ENCODE assay signal across 14 cellular contexts in the genomic region with DNA sequence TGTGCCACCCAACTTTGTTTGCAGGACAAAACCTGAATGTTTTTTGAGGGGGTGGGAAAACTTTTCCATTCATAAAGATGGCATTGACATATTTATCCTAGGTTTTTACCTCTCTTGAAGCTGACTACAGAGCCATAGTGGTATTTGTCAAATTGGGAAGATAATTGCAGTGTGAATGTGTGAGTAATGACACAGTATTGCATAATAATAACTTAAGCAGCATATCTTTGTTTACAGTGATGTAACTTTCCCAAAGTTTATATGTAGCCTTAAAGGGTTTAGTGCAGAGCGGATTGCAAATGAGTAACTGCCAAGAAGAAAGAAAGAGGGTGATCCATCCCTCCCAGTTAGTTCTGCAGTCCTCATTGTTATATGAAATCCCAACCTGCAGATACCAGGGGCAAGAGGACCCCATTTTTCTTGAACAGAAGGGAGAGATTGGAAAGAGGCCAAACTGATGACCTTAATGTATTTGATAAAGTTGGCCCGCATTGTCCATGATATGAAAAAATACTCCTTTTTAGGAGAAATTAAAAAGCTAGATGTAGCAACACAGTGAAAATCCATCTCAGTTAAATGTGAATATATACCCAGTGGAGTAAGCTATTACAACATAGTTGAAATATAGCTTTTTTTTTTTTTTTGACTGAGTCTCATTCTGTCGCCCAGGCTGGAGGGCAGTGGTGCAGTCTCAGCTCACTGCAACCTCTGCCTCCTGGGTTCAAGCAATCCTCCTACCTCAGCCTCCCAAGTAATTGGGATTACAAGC. TPM values are rescaled to one million over a fixed set of nuclear protein-coding genes. Genes with fewer than 3 reads are reported as not detected.
A peak's percentile ranks its signal among the peaks of the same experiment; 100 is the strongest.
DNase-seq lines count a peak whose midpoint lies in the region; ATAC-seq and TF ChIP-seq lines count a peak whose summit lies in the region.
"Had no signal": no experiment of that assay in that cellular context is flagged by ENCODE, and none has a peak within 500 bp of the region (broad histone marks: within the 10 kb centered on the region; RNA-seq: fewer than 3 reads in every experiment).

No MANE protein-coding gene starts in this region.

- H3K27me3 ChIP-seq in osteoblast (ENCODE audit: insufficient read depth, low read length), result peaks cover 3% of the 10 kb centered on the region
- H3K27me3 ChIP-seq: SJCRH30, uterus had no signal

- H2AFZ ChIP-seq in osteoblast (ENCODE audit: low read length), result no peak overlapping the region

- H3K4me1 ChIP-seq in osteoblast (ENCODE audit: insufficient read depth, low read length), result peaks cover 4% of the 10 kb centered on the region

- H3K36me3 ChIP-seq in osteoblast (ENCODE audit: insufficient read depth, low read length), result no peaks in the 10 kb centered on the region
- H3K36me3 ChIP-seq: SJCRH30, uterus had no signal

- no peaks in the 10 kb centered on the region for H4K20me1 ChIP-seq in osteoblast (ENCODE audit: insufficient read depth, low read length)

- ATAC-seq in GM18907 (IDR thresholded peaks at IDR 0.05; ENCODE audit: unreplicated experiment), result no peak

- H3K79me2 ChIP-seq in osteoblast (ENCODE audit: insufficient read depth, low read length), result no peaks in the 10 kb centered on the region

- H3K27ac ChIP-seq in epithelial cell of prostate, result peak overlapping the region; percentile 58
- H3K27ac ChIP-seq in osteoblast (ENCODE audit: low read depth, low read length), result no peak overlapping the region
- H3K27ac ChIP-seq: SJCRH30 had no signal

- TF ChIP-seq CTCF in osteoblast (IDR thresholded peaks at IDR 0.05; ENCODE audit: extremely low read depth, low read depth, low read length), result no peak

- H3K4me2 ChIP-seq in osteoblast (ENCODE audit: insufficient read depth, low read length), result no peak overlapping the region

- DNase-seq in H4 (ENCODE audit: low spot score), result peak; percentile 45
- peak; percentile 40 for DNase-seq in NCI-H69 (lab: John Stamatoyannopoulos, UW)
- no peak for DNase-seq in epithelial cell of prostate (ENCODE audit: low read depth, low spot score)
- DNase-seq in osteoblast (ENCODE audit: insufficient read length, low spot score, missing footprints), result peak; percentile 44
- no peak for DNase-seq in HT-29 (ENCODE audit: low spot score)
- DNase-seq in COLO668 (lab: John Stamatoyannopoulos, UW; ENCODE audit: unreplicated experiment), result no peak
- DNase-seq: activated CD4-positive, alpha-beta T cell treated with anti-CD3 and anti-CD28 coated beads, Interleukin-2, amount 50 U/mL, for 1 hour; activated T-cell treated with anti-CD3 and anti-CD28 coated beads, Interleukin-2, amount 50 U/mL, for 48 hours; DND-41; SJCRH30; stimulated activated naive CD8-positive, alpha-beta T cell treated with anti-CD3 and anti-CD28 coated beads, Interleukin-15, amount 100 ng/mL, for 72 hours; T1000; uterus had no signal

- H3K4me3 ChIP-seq in osteoblast (ENCODE audit: insufficient read depth, low read length), result no peak overlapping the region

- no peaks in the 10 kb centered on the region for H3K9me3 ChIP-seq in osteoblast (ENCODE audit: low read depth, low read length)
- H3K9me3 ChIP-seq: SJCRH30, uterus had no signal

RNA-seq across cellular contexts. Expression of a gene that starts 23.7 kb away (rescaled TPM):
- total RNA-seq in H4 (2014; rRNA removed; shearing (Covaris generic)), result 3.9 and 7.4 TPM in 2 replicates
- total RNA-seq in osteoblast, result 7.2 and 8.0 TPM in 2 replicates
- total RNA-seq in HT-29 (2014; rRNA removed; shearing (Covaris generic)), result 12.3 and 15.9 TPM in 2 replicates

Comparison
In these comparisons a context has a peak if more than half of its experiments do, and no peak if none do; other contexts are left out.
1. DNase-seq: peak in H4 (single experiment), NCI-H69 (single experiment) and osteoblast (single experiment); none in epithelial cell of prostate (single experiment), HT-29 (single experiment) and COLO668 (single experiment).